1 cellular context compared by ENCODE assay signal in the genomic region with DNA sequence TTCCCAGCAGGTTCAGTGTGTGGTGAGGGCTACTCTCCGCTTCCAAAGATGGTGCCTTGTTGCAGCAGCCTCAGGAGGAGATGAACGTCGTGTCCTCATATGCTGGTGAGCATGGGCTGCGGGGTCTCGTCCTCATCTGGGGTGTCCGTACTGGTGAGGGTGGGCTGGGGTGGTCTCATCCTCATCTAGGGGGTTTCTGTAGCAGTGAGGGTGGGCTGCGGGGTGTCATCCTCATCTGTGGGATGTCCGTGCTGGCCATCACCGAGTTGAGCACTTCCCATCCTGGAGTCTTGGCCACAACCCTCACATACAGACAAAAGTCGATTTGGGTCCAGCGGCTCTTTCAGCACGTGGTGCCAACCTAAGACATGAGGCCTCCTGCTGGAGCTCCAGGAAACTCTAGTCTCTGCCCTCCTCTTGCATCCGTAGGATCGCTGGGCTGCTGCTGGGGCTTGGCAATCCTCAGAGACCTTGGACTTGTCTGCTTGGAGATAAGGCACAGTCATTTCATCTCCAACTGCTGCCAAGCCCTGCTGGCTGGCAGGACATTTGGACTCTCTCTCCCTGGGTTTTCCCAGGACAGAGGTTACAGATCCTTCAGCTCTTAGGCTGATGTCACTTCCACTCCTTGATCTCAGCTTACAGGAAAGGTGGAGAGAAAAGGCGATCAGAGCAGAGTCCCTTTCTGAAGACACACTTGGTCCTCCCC.
TF ChIP-seq lines count a peak whose summit lies in the region.

No MANE protein-coding gene starts in this region.

TF ChIP-seq in liver, 16 proteins besides CTCF, POLR2A, EP300 and RAD21:
- TF ChIP-seq, protein P1, sequence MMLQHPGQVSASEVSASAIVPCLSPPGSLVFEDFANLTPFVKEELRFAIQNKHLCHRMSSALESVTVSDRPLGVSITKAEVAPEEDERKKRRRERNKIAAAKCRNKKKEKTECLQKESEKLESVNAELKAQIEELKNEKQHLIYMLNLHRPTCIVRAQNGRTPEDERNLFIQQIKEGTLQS (IDR thresholded peaks at IDR 0.05) = no peak
- TF ChIP-seq SP1 (IDR thresholded peaks at IDR 0.05) (peak; percentile 31), NR2F2 (IDR thresholded peaks at IDR 0.05) (no peak), HNF4G (IDR thresholded peaks at IDR 0.05) (no peak), JUND (IDR thresholded peaks at IDR 0.05) (peak in 1 of 2 donors; percentile 61), FOXA2 (IDR thresholded peaks at IDR 0.05) (no peak), TAF1 (conservative IDR thresholded peaks at IDR 0.05) (no peak), YY1 (IDR thresholded peaks at IDR 0.05) (peak; percentile 30), EGR1 (IDR thresholded peaks at IDR 0.05; ENCODE audit: low read depth in 2 of 2) (no peak), RXRA (IDR thresholded peaks at IDR 0.05) (peak; percentile 65 to 84), HNF4A (conservative IDR thresholded peaks at IDR 0.05) (peak; percentile 82 to 87), GABPA (IDR thresholded peaks at IDR 0.05 in 1 of 2, conservative IDR thresholded peaks at IDR 0.05 in 1 of 2) (no peak), FOXA1 (IDR thresholded peaks at IDR 0.05) (no peak)
- TF ChIP-seq, protein P2, sequence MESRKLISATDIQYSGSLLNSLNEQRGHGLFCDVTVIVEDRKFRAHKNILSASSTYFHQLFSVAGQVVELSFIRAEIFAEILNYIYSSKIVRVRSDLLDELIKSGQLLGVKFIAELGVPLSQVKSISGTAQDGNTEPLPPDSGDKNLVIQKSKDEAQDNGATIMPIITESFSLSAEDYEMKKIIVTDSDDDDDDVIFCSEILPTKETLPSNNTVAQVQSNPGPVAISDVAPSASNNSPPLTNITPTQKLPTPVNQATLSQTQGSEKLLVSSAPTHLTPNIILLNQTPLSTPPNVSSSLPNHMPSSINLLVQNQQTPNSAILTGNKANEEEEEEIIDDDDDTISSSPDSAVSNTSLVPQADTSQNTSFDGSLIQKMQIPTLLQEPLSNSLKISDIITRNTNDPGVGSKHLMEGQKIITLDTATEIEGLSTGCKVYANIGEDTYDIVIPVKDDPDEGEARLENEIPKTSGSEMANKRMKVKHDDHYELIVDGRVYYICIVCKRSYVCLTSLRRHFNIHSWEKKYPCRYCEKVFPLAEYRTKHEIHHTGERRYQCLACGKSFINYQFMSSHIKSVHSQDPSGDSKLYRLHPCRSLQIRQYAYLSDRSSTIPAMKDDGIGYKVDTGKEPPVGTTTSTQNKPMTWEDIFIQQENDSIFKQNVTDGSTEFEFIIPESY (IDR thresholded peaks at IDR 0.05) = no peak
- TF ChIP-seq, protein P3, sequence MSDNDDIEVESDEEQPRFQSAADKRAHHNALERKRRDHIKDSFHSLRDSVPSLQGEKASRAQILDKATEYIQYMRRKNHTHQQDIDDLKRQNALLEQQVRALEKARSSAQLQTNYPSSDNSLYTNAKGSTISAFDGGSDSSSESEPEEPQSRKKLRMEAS (IDR thresholded peaks at IDR 0.05) = peak; percentile 38
